8 cellular contexts compared by ENCODE assay signal in genomic region chr6:34392497-34393190, GRCh38. TPM values are rescaled to one million over a fixed set of nuclear protein-coding genes. Genes with fewer than 3 reads are reported as not detected.
DNase-seq lines count a peak whose midpoint lies in the region; ATAC-seq and TF ChIP-seq lines count a peak whose summit lies in the region.

TSS of gene NUDT3 (minus strand) at chr6:34392669. CDS start at chr6:34392362, 307 bp downstream.

- peak; percentile 53 for DNase-seq in NCI-H1417 treated with DMSO at 0.1 percent for 48 hours (lab: John Stamatoyannopoulos, UW)
- DNase-seq in SW480 (ENCODE audit: low spot score): peak; percentile 86
- peak; percentile 98 for DNase-seq in adipocyte (ENCODE audit: low read depth)
- DNase-seq in heart left ventricle: peak; percentile 95 to 98 (median 96)
- DNase-seq in posterior cingulate gyrus: peak; percentile 91 to 99 (median 94)
- peak; percentile 95 to 98 for DNase-seq in upper lobe of left lung

- intact Hi-C loops in heart left ventricle (cut with DNase I) (loop anchor here in 9 of 10 donors (1.0 to 10.0 kb wide), 11 partner anchors 22 to 144 kb away; partner anchors contain the start of gene SMIM29 (in 6 of the 9)), posterior cingulate gyrus (cut with DNase I) (loop anchor here (1.0 to 10.0 kb wide), 4 partner anchors 23 to 143 kb away; partner anchors contain the start of gene SMIM29)

- H3K4me3 ChIP-seq in adipocyte (ENCODE audit: low read length) (peak within 1 kb of the TSS; percentile 85), heart left ventricle (peak within 1 kb of the TSS; percentile 59 to 98 (median 91)), upper lobe of left lung (peak within 1 kb of the TSS; percentile 76 to 94 (median 88))

- TF ChIP-seq CTCF in GM12874 (IDR thresholded peaks at IDR 0.05; ENCODE audit: insufficient read depth, low read depth, low read length) (peak; percentile 92), heart left ventricle (IDR thresholded peaks at IDR 0.05) (peak; percentile 70 to 95 (median 84)), upper lobe of left lung (IDR thresholded peaks at IDR 0.05) (peak; percentile 73 to 98 (median 96))

- no peaks in the 10 kb centered on the region for H3K27me3 ChIP-seq in adipocyte (replicated peaks; ENCODE audit: control insufficient read depth, insufficient read depth, low read length)
- H3K27me3 ChIP-seq in heart left ventricle: no peaks in the 10 kb centered on the region
- no peaks in the 10 kb centered on the region for H3K27me3 ChIP-seq in upper lobe of left lung

- no peaks in the 10 kb centered on the region for H3K36me3 ChIP-seq in adipocyte (ENCODE audit: control insufficient read depth, insufficient read depth, low read length, severe bottlenecking)
- H3K36me3 ChIP-seq in heart left ventricle: no peaks in the 10 kb centered on the region
- no peaks in the 10 kb centered on the region for H3K36me3 ChIP-seq in upper lobe of left lung

- TF ChIP-seq POLR2A in heart left ventricle (IDR thresholded peaks at IDR 0.05) (peak in 1 of 2 donors; percentile 66), upper lobe of left lung (IDR thresholded peaks at IDR 0.05) (peak in 2 of 4 donors; percentile 68 to 88)

- peaks cover 11% of the 10 kb centered on the region for H3K4me1 ChIP-seq in adipocyte (ENCODE audit: control insufficient read depth, insufficient read depth, low read length)
- H3K4me1 ChIP-seq in heart left ventricle: peaks cover 0 to 48% (median 35%) of the 10 kb centered on the region in 12 donors
- peaks cover 16 to 37% (median 23%) of the 10 kb centered on the region in 4 donors for H3K4me1 ChIP-seq in upper lobe of left lung

- peak in 1 of 4 donors; percentile 46 for TF ChIP-seq EP300 in upper lobe of left lung (IDR thresholded peaks at IDR 0.05)

- H3K27ac ChIP-seq in heart left ventricle (peak within 1 kb of the TSS; percentile 88 to 99 (median 97)), upper lobe of left lung (peak within 1 kb of the TSS; percentile 86 to 96 (median 96))

- WGBS in heart left ventricle, 4 donors: 0% methylated on average over 49 to 87 of the region's 87 CpGs
- 0% methylated on average over 11 to 59 of the region's 87 CpGs for WGBS in upper lobe of left lung, 2 donors

- H3K9me3 ChIP-seq in adipocyte (ENCODE audit: control insufficient read depth, low read length) (peaks cover 3% of the 10 kb centered on the region), heart left ventricle (peaks cover 0 to 9% (median 3%) of the 10 kb centered on the region in 12 donors), upper lobe of left lung (no peaks in the 10 kb centered on the region)

- peak within 1 kb of the TSS; percentile 93 for H3K9ac ChIP-seq in adipocyte (ENCODE audit: low read length)

- ATAC-seq in HG02798 (IDR thresholded peaks at IDR 0.05; ENCODE audit: poor library complexity, unreplicated experiment) (peak; percentile 92), heart left ventricle (peak; percentile 85 to 95 (median 92)), upper lobe of left lung (ENCODE audit: low FRiP score in 2 of 2) (peak; percentile 96 to 98)

RNA-seq across cellular contexts. Expression of gene NUDT3, which starts in this region (rescaled TPM):
- total RNA-seq in heart left ventricle: 10 to 100 TPM; 29.6 to 68.4 (median 54.9) TPM
- 10 to 100 TPM; 15.9 to 22.4 TPM for polyA plus RNA-seq in heart left ventricle
- 10 to 100 TPM; 15.1 to 32.7 (median 26.0) TPM for total RNA-seq in upper lobe of left lung

Comparison
In these comparisons a context has a peak if more than half of its experiments do, and no peak if none do; other contexts are left out.
1. Peak in every context shown above with its lines: DNase-seq, ATAC-seq, H3K4me3 ChIP-seq and H3K27ac ChIP-seq.